ENCODE assay signal across 9 cellular contexts in genomic region chr20:1389703-1390385, GRCh38. TPM values are rescaled to one million over a fixed set of nuclear protein-coding genes. Genes with fewer than 3 reads are reported as not detected.
DNase-seq lines count a peak whose midpoint lies in the region; ATAC-seq, FAIRE-seq and TF ChIP-seq lines count a peak whose summit lies in the region.
"Had no signal": no experiment of that assay in that cellular context is flagged by ENCODE, and none has a peak within 500 bp of the region (broad histone marks: within the 10 kb centered on the region; RNA-seq: fewer than 3 reads in every experiment).

No MANE protein-coding gene starts in this region.

- no peak overlapping the region for H2AFZ ChIP-seq in GM12878 (ENCODE audit: control insufficient read depth, low read depth, low read length)

- no peaks in the 10 kb centered on the region for H3K9me3 ChIP-seq in GM12878 (replicated peaks; ENCODE audit: control insufficient read depth, insufficient read depth, low read length)
- no peaks in the 10 kb centered on the region for H3K9me3 ChIP-seq in upper lobe of left lung
- no peaks in the 10 kb centered on the region for H3K9me3 ChIP-seq in mucosa of descending colon

- H3K4me1 Mint-ChIP-seq in activated naive CD4-positive, alpha-beta T cell treated with anti-CD3 and anti-CD28 coated beads, Interleukin-2, amount 10 ng/mL, durations not matched to agents 7 days and 5 days = peaks cover 81% of the 10 kb centered on the region
- H3K4me1 Mint-ChIP-seq in memory B cell = peaks cover 65% of the 10 kb centered on the region

- in situ Hi-C loops in GM12878 (cut with MboI) = no loop called here

- DNase-seq in activated naive CD4-positive, alpha-beta T cell treated with anti-CD3 and anti-CD28 coated beads, Interleukin-2, amount 10 ng/mL, durations not matched to agents 7 days and 5 days = no peak
- DNase-seq in activated naive CD4-positive, alpha-beta T cell treated with Interleukin-2 at 50 U/mL for 16 hours = no peak
- DNase-seq in GM12878 (ENCODE audit: low read depth, low spot score) (no peak), memory B cell (ENCODE audit: low spot score in 2 of 2) (no peak), upper lobe of left lung (no peak), mucosa of descending colon (no peak)
- DNase-seq: NCI-H82 had no signal

- peak overlapping the region; percentile 63 for H3K27ac Mint-ChIP-seq in activated naive CD4-positive, alpha-beta T cell treated with anti-CD3 and anti-CD28 coated beads, Interleukin-2, amount 10 ng/mL, durations not matched to agents 7 days and 5 days
- peak overlapping the region; percentile 83 for H3K27ac Mint-ChIP-seq in memory B cell

- H3K27me3 ChIP-seq in GM12878 (replicated peaks in 1 of 2; ENCODE audit: control insufficient read depth in 2 of 2, insufficient read depth in 2 of 2, low read length in 1 of 2) (no peaks in the 10 kb centered on the region), upper lobe of left lung (no peaks in the 10 kb centered on the region)

- H3K4me2 ChIP-seq in GM12878 (ENCODE audit: control insufficient read depth, insufficient read depth) = peak overlapping the region; percentile 85

- peaks cover 3% of the 10 kb centered on the region for H3K27me3 Mint-ChIP-seq in activated naive CD4-positive, alpha-beta T cell treated with anti-CD3 and anti-CD28 coated beads, Interleukin-2, amount 10 ng/mL, durations not matched to agents 7 days and 5 days
- no peaks in the 10 kb centered on the region for H3K27me3 Mint-ChIP-seq in memory B cell

- peaks cover 10% of the 10 kb centered on the region for H3K4me1 ChIP-seq in GM12878 (ENCODE audit: control insufficient read depth, insufficient read depth, low read length)
- peaks cover 70 to 87% (median 81%) of the 10 kb centered on the region in 4 donors for H3K4me1 ChIP-seq in upper lobe of left lung
- H3K4me1 ChIP-seq in mucosa of descending colon (ENCODE audit: low read depth) = peaks cover 59% of the 10 kb centered on the region

- RAD21 ChIA-PET in GM12878 (lab: Charles Lee; ENCODE audit: unreplicated experiment) = interaction anchor here (2.0 to 3.5 kb wide), 5 partner anchors 9 to 64 kb away, joined by 5 to 37 read pairs (median 11); partner anchors contain the start of gene SDCBP2

- no peak for TF ChIP-seq RAD21 in GM12878 (IDR thresholded peaks at IDR 0.05; ENCODE audit: insufficient read depth, low read depth, low read length)

- no TSS peak for BruUV-seq in GM12878 (replicated peaks; lab: Mats Ljungman, UMichigan)

- peak overlapping the region; percentile 59 for H3K4me3 ChIP-seq in GM12878
- H3K4me3 ChIP-seq in upper lobe of left lung = peak overlapping the region; percentile 9 to 97 (median 14)
- no peak overlapping the region for H3K4me3 ChIP-seq in mucosa of descending colon

- intact Hi-C loops in GM12878 (cut with micrococcal nuclease; ENCODE audit: unreplicated experiment) (loop anchor here (2.0 to 5.0 kb wide), 3 partner anchors 47 to 273 kb away; partner anchors contain the start of gene PSMF1), mucosa of descending colon (cut with DNase I, micrococcal nuclease) (loop anchor here in 1 of 2 donors (5.0 kb wide), 2 partner anchors 63 to 78 kb away; partner anchors contain the start of gene SDCBP2)

- H3K9me3 Mint-ChIP-seq in activated naive CD4-positive, alpha-beta T cell treated with anti-CD3 and anti-CD28 coated beads, Interleukin-2, amount 10 ng/mL, durations not matched to agents 7 days and 5 days = no peaks in the 10 kb centered on the region
- no peaks in the 10 kb centered on the region for H3K9me3 Mint-ChIP-seq in memory B cell

- H3K79me2 ChIP-seq in GM12878 (ENCODE audit: control insufficient read depth, insufficient read depth, low read length) = peaks cover 76% of the 10 kb centered on the region

- peak overlapping the region; percentile 92 for H3K4me3 Mint-ChIP-seq in activated naive CD4-positive, alpha-beta T cell treated with anti-CD3 and anti-CD28 coated beads, Interleukin-2, amount 10 ng/mL, durations not matched to agents 7 days and 5 days
- no peak overlapping the region for H3K4me3 Mint-ChIP-seq in memory B cell

- POLR2A ChIA-PET in GM12878 (lab: Charles Lee) = interaction anchor here (1.2 to 5.8 kb wide), 4 partner anchors 9 to 62 kb away, joined by 3 to 76 read pairs (median 42); partner anchors contain the start of gene SDCBP2

- no peak for FAIRE-seq in GM12878 (lab: Jason Lieb, UNC)

- peak overlapping the region; percentile 24; the same call in 1 of the 2 replicates for H3K9ac ChIP-seq in GM12878 (ENCODE audit: control insufficient read depth, insufficient read depth, low read length)

- peaks cover 40% of the 10 kb centered on the region for H3K36me3 Mint-ChIP-seq in activated naive CD4-positive, alpha-beta T cell treated with anti-CD3 and anti-CD28 coated beads, Interleukin-2, amount 10 ng/mL, durations not matched to agents 7 days and 5 days
- H3K36me3 Mint-ChIP-seq in memory B cell = peaks cover 14% of the 10 kb centered on the region

- no peak for TF ChIP-seq POLR2A in GM12878 (IDR thresholded peaks at IDR 0.05; ENCODE audit: low read depth, low read length)
- no peak for TF ChIP-seq POLR2A in upper lobe of left lung (IDR thresholded peaks at IDR 0.05)

- ATAC-seq in GM12878 (peak; percentile 12), memory B cell (ENCODE audit: low read depth) (no peak), upper lobe of left lung (ENCODE audit: low FRiP score in 2 of 2) (no peak), HG02852 (IDR thresholded peaks at IDR 0.05; ENCODE audit: unreplicated experiment) (no peak), mucosa of descending colon (no peak), GM21367 (IDR thresholded peaks at IDR 0.05; ENCODE audit: unreplicated experiment) (no peak)

- WGBS in GM12878 (ENCODE audit: insufficient coverage, insufficient replicate concordance, low lambda C conversion rate, missing lambda C conversion rate) = 75% methylated on average over 5 of the region's 6 CpGs
- 35 to 45% methylated on average over 6 of the region's 6 CpGs for WGBS in upper lobe of left lung, 2 donors

- TF ChIP-seq CTCF in GM12878 (IDR thresholded peaks at IDR 0.05 in 2 of 3, conservative IDR thresholded peaks at IDR 0.05 in 1 of 3; ENCODE audit: control insufficient read depth in 2 of 3, extremely low read depth in 1 of 3, insufficient read depth in 1 of 3, low read depth in 3 of 3, low read length in 3 of 3) = no peak
- TF ChIP-seq CTCF in upper lobe of left lung (IDR thresholded peaks at IDR 0.05) = peak in 2 of 6 experiments; percentile 13 to 36
- no peak for TF ChIP-seq CTCF in mucosa of descending colon (IDR thresholded peaks at IDR 0.05)

- CTCF ChIA-PET in activated naive CD4-positive, alpha-beta T cell treated with anti-CD3 and anti-CD28 coated beads, Interleukin-2, amount 10 ng/mL, durations not matched to agents 7 days and 5 days (lab: Charles Lee) = interaction anchor here (1.4 to 2.3 kb wide), 2 partner anchors 65 to 77 kb away, joined by 5 to 8 read pairs; no protein-coding TSS in a partner anchor
- CTCF ChIA-PET in GM12878 (lab: Yijun Ruan, JAX) = interaction anchor here (0.9 to 5.2 kb wide), 9 partner anchors 9 to 114 kb away, joined by 3 to 41 read pairs (median 5); partner anchors contain the start of gene SDCBP2

- H4K20me1 ChIP-seq in GM12878 (ENCODE audit: control insufficient read depth, insufficient read depth) = 0 out of 2 replicates have a peak, but pooled peaks cover 3% of the 10 kb centered on the region

- no peak for TF ChIP-seq EP300 in GM12878 (IDR thresholded peaks at IDR 0.05; ENCODE audit: borderline replicate concordance in 1 of 2, control insufficient read depth in 1 of 2, low read depth in 2 of 2, low read length in 2 of 2)
- TF ChIP-seq EP300 in upper lobe of left lung (IDR thresholded peaks at IDR 0.05) = no peak

- SMC1A ChIA-PET in GM12878 (lab: Charles Lee; ENCODE audit: uncharacterized antibody, unreplicated experiment) = interaction anchor here (0.9 to 5.8 kb wide), 9 partner anchors 8 to 64 kb away, joined by 3 to 52 read pairs (median 4); partner anchors contain the start of gene SDCBP2

- H3K27ac ChIP-seq in GM12878 (ENCODE audit: control insufficient read depth, insufficient read depth) = peak overlapping the region; percentile 29
- peak overlapping the region; percentile 90 to 93 (median 92) for H3K27ac ChIP-seq in upper lobe of left lung

- H3K36me3 ChIP-seq in GM12878 (ENCODE audit: control insufficient read depth in 2 of 2, insufficient read depth in 2 of 2, low read length in 1 of 2) (peaks cover 0 to 4% of the 10 kb centered on the region in 2 experiments; a peak in 3 of 4 replicates), upper lobe of left lung (peaks cover 0 to 13% (median 0%) of the 10 kb centered on the region in 4 donors), mucosa of descending colon (ENCODE audit: low read depth) (no peaks in the 10 kb centered on the region)

TF ChIP-seq in GM12878, 131 proteins besides CTCF, POLR2A, EP300 and RAD21 (continues in another document):
- TF ChIP-seq PKNOX1 (IDR thresholded peaks at IDR 0.05) (peak; percentile 62), NR2C1 (IDR thresholded peaks at IDR 0.05) (no peak)

RNA-seq across cellular contexts. Expression of gene FKBP1A, which starts 3.0 kb away (rescaled TPM):
- total RNA-seq in GM12878 (2013; cell fraction: nucleolus; rRNA removed) = 70.3 and 80.3 TPM in 2 replicates
- total RNA-seq in GM12878 (2014; rRNA removed) = 88.4 and 103 TPM in 2 replicates
- total RNA-seq in GM12878 (2014; rRNA removed; fragmentation: Illumina TruSeq; extraction: Trizol) = 121 and 129 TPM in 2 replicates
- total RNA-seq in GM12878 (2021) = 249 and 256 TPM in 2 replicates
- polyA plus RNA-seq in GM12878 (2011; ENCODE audit: low read depth) = 293 TPM
- 412 and 519 TPM in 2 replicates for polyA plus RNA-seq in GM12878 (2011; rRNA removed)
- 500 and 750 TPM in 2 replicates for polyA plus RNA-seq in GM12878 (2011; cell fraction: cytosol; rRNA removed)
- 213 and 233 TPM in 2 replicates for polyA plus RNA-seq in GM12878 (2011; cell fraction: nucleus; rRNA removed)
- polyA plus RNA-seq in GM12878 (2012) = 216 and 253 TPM in 2 replicates
- polyA plus RNA-seq in GM12878 (2014; fragmentation: Illumina TruSeq; extraction: Trizol) = 687 and 768 TPM in 2 replicates
- polyA plus RNA-seq in GM12878 (2014; fragmentation: Nextera tagmentation; extraction: Ambion mirVana) = 100 to 1,000 TPM; 150 to 166 TPM
- 258 and 259 TPM in 2 replicates for polyA plus RNA-seq in GM12878 (2014; rRNA removed)
- polyA plus RNA-seq in GM12878 (2016; fragmentation: Nextera tagmentation; extraction: Ambion mirVana) = 100 to 1,000 TPM; 590 TPM
- polyA minus RNA-seq in GM12878 (2011; rRNA and poly(A)+ RNA removed) = 288 and 300 TPM in 2 replicates
- polyA minus RNA-seq in GM12878 (2011; cell fraction: cytosol; rRNA and poly(A)+ RNA removed) = 71.6 and 94.4 TPM in 2 replicates
- 37.8 and 43.9 TPM in 2 replicates for polyA minus RNA-seq in GM12878 (2011; cell fraction: nucleus; rRNA and poly(A)+ RNA removed)
- total RNA-seq in upper lobe of left lung = 100 to 1,000 TPM in 5 of 6 donors, 10 to 100 TPM in 1; 75.4 to 328 (median 160) TPM
- total RNA-seq in mucosa of descending colon = 100 to 1,000 TPM; 168 to 326 (median 300) TPM
